In the genomic region with DNA sequence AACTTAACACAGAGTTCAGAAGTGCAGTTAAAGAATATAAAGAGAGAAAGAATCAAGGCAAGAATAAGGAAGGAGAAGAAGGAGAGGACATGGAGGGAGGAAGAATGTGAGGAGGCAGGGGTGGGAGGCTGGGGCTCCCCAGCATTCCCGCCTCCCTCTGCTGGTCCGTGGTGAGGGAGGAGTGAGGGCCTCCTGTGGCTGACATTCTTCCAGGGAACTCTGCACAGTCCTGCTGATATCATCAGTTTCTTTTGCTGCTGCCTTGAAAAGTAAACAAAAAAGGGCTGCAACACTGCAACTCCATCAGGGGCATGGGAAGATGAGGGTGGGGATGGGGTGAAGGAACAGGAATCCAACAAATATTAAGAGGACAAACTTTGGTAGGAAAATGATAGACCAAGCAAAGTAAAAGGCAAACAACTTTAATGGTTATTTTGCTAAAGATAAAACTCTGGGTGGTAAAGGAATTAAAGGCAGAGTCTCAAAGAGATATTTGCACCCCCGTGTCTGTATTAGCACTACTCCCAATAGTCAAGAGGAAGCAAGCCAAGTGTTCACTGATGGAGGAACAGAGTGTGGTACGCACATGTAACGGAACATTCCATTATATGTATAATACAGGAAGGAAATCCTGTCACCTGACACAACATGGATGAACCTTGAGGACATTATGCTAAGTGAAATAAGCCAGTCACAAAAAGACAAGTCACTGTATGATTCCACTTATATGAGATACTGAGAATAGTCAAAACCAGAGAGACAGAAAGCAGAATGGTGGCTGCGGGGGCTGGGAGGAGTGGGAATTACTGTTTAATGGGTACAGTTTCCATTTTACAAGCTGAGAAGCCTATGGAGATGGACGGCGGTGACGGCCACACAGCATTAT, we compare ENCODE assay signal across 1 cellular context.
TF ChIP-seq lines count a peak whose summit lies in the region.

No MANE protein-coding gene starts in this region.

TF ChIP-seq in SK-N-SH, 30 proteins besides CTCF, POLR2A, EP300 and RAD21 (continued from another document):
- TF ChIP-seq, protein P1, sequence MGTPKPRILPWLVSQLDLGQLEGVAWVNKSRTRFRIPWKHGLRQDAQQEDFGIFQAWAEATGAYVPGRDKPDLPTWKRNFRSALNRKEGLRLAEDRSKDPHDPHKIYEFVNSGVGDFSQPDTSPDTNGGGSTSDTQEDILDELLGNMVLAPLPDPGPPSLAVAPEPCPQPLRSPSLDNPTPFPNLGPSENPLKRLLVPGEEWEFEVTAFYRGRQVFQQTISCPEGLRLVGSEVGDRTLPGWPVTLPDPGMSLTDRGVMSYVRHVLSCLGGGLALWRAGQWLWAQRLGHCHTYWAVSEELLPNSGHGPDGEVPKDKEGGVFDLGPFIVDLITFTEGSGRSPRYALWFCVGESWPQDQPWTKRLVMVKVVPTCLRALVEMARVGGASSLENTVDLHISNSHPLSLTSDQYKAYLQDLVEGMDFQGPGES (IDR thresholded peaks at IDR 0.05; ENCODE audit: low read depth, low read length), result no peak
- TF ChIP-seq, protein P2, sequence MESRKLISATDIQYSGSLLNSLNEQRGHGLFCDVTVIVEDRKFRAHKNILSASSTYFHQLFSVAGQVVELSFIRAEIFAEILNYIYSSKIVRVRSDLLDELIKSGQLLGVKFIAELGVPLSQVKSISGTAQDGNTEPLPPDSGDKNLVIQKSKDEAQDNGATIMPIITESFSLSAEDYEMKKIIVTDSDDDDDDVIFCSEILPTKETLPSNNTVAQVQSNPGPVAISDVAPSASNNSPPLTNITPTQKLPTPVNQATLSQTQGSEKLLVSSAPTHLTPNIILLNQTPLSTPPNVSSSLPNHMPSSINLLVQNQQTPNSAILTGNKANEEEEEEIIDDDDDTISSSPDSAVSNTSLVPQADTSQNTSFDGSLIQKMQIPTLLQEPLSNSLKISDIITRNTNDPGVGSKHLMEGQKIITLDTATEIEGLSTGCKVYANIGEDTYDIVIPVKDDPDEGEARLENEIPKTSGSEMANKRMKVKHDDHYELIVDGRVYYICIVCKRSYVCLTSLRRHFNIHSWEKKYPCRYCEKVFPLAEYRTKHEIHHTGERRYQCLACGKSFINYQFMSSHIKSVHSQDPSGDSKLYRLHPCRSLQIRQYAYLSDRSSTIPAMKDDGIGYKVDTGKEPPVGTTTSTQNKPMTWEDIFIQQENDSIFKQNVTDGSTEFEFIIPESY (IDR thresholded peaks at IDR 0.05; ENCODE audit: borderline replicate concordance, low read depth), result no peak
- TF ChIP-seq, protein P3, sequence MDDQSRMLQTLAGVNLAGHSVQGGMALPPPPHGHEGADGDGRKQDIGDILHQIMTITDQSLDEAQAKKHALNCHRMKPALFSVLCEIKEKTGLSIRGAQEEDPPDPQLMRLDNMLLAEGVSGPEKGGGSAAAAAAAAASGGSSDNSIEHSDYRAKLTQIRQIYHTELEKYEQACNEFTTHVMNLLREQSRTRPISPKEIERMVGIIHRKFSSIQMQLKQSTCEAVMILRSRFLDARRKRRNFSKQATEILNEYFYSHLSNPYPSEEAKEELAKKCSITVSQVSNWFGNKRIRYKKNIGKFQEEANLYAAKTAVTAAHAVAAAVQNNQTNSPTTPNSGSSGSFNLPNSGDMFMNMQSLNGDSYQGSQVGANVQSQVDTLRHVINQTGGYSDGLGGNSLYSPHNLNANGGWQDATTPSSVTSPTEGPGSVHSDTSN (IDR thresholded peaks at IDR 0.05), result no peak
- TF ChIP-seq, protein P4, sequence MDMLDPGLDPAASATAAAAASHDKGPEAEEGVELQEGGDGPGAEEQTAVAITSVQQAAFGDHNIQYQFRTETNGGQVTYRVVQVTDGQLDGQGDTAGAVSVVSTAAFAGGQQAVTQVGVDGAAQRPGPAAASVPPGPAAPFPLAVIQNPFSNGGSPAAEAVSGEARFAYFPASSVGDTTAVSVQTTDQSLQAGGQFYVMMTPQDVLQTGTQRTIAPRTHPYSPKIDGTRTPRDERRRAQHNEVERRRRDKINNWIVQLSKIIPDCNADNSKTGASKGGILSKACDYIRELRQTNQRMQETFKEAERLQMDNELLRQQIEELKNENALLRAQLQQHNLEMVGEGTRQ (IDR thresholded peaks at IDR 0.05; ENCODE audit: borderline replicate concordance, low read depth, low read length), result no peak
- TF ChIP-seq CHD2 (IDR thresholded peaks at IDR 0.05; ENCODE audit: low read length, partially characterized antibody) (no peak), POLR2AphosphoS5 (IDR thresholded peaks at IDR 0.05; ENCODE audit: low read depth, low read length) (no peak), JUND (IDR thresholded peaks at IDR 0.05) (no peak), YY1 (IDR thresholded peaks at IDR 0.05; ENCODE audit: low read depth) (no peak), GABPA (IDR thresholded peaks at IDR 0.05; ENCODE audit: low read depth) (no peak), MXI1 (IDR thresholded peaks at IDR 0.05; ENCODE audit: low read depth, low read length) (no peak)
- TF ChIP-seq, protein P5, sequence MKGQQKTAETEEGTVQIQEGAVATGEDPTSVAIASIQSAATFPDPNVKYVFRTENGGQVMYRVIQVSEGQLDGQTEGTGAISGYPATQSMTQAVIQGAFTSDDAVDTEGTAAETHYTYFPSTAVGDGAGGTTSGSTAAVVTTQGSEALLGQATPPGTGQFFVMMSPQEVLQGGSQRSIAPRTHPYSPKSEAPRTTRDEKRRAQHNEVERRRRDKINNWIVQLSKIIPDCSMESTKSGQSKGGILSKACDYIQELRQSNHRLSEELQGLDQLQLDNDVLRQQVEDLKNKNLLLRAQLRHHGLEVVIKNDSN (IDR thresholded peaks at IDR 0.05; ENCODE audit: borderline replicate concordance, low read depth), result no peak
